ENCODE assay signal across 16 cellular contexts in genomic region chr4:107794001-107794400, GRCh38.
"Had no signal": no experiment of that assay in that cellular context is flagged by ENCODE, and none has a peak within 500 bp of the region (broad histone marks: within the 10 kb centered on the region; RNA-seq: fewer than 3 reads in every experiment).

No MANE protein-coding gene starts in this region.

- H3K4me1 ChIP-seq: body of pancreas, pancreas, sigmoid colon, tibial artery, vagina had no signal

- H3K4me3 Mint-ChIP-seq: activated CD4-positive, alpha-beta T cell treated with anti-CD3 and anti-CD28 coated beads, Interleukin-2, amount 10 ng/mL, durations not matched to agents 24 days and 14 days; natural killer cell; stimulated activated naive B cell treated with anti-CD40 and anti-IgM and Interleukin-4, amounts not matched to agents 10 μg/mL and 1 μg/mL and 100 μg/mL, for 72 hours had no signal

- H3K9me3 Mint-ChIP-seq: activated CD4-positive, alpha-beta T cell treated with anti-CD3 and anti-CD28 coated beads, Interleukin-2, amount 10 ng/mL, durations not matched to agents 24 days and 14 days; natural killer cell; stimulated activated naive B cell treated with anti-CD40 and anti-IgM and Interleukin-4, amounts not matched to agents 10 μg/mL and 1 μg/mL and 100 μg/mL, for 72 hours had no signal

- H3K4me3 ChIP-seq: body of pancreas, pancreas, sigmoid colon, tibial artery, vagina had no signal

- H3K4me1 Mint-ChIP-seq: activated CD4-positive, alpha-beta T cell treated with anti-CD3 and anti-CD28 coated beads, Interleukin-2, amount 10 ng/mL, durations not matched to agents 24 days and 14 days; natural killer cell; stimulated activated naive B cell treated with anti-CD40 and anti-IgM and Interleukin-4, amounts not matched to agents 10 μg/mL and 1 μg/mL and 100 μg/mL, for 72 hours had no signal

- DNase-seq: activated CD4-positive, alpha-beta T cell treated with anti-CD3 and anti-CD28 coated beads, Interleukin-2, amount 10 ng/mL, durations not matched to agents 24 days and 14 days; activated CD8-positive, alpha-beta memory T cell treated with anti-CD3 and anti-CD28 coated beads, Interleukin-2, amount 50 U/mL, for 4 hours; activated effector memory CD4-positive, alpha-beta T cell treated with Interleukin-2 at 50 U/mL for 16 hours; activated naive CD4-positive, alpha-beta T cell treated with anti-CD3 and anti-CD28 coated beads, Interleukin-2, amount 50 U/mL, for 16 hours; activated T-cell treated with anti-CD3 and anti-CD28 coated beads, Interleukin-2, amount 50 U/mL, for 48 hours; body of pancreas; caudate nucleus; left ventricle myocardium superior; natural killer cell; pancreas; sigmoid colon; stimulated activated naive B cell treated with anti-CD40 and anti-IgM and Interleukin-4, amounts not matched to agents 10 μg/mL and 1 μg/mL and 100 μg/mL, for 72 hours; T1000; tibial artery had no signal

- H3K27ac ChIP-seq: body of pancreas, neutrophil, pancreas, sigmoid colon, tibial artery, vagina had no signal

- H3K27ac Mint-ChIP-seq: activated CD4-positive, alpha-beta T cell treated with anti-CD3 and anti-CD28 coated beads, Interleukin-2, amount 10 ng/mL, durations not matched to agents 24 days and 14 days; natural killer cell; stimulated activated naive B cell treated with anti-CD40 and anti-IgM and Interleukin-4, amounts not matched to agents 10 μg/mL and 1 μg/mL and 100 μg/mL, for 72 hours had no signal

- ATAC-seq: body of pancreas; left ventricle myocardium superior; natural killer cell; pancreas; stimulated activated naive B cell treated with anti-CD40 and anti-IgM and Interleukin-4, amounts not matched to agents 10 μg/mL and 1 μg/mL and 100 μg/mL, for 72 hours had no signal

- H3K27me3 ChIP-seq: body of pancreas, neutrophil, pancreas, sigmoid colon, vagina had no signal

- H3K36me3 ChIP-seq: neutrophil, pancreas, sigmoid colon, tibial artery, vagina had no signal

- H3K36me3 Mint-ChIP-seq: natural killer cell; stimulated activated naive B cell treated with anti-CD40 and anti-IgM and Interleukin-4, amounts not matched to agents 10 μg/mL and 1 μg/mL and 100 μg/mL, for 72 hours had no signal
